Comparison of ENCODE assay signal across 1 cellular context in the genomic region with DNA sequence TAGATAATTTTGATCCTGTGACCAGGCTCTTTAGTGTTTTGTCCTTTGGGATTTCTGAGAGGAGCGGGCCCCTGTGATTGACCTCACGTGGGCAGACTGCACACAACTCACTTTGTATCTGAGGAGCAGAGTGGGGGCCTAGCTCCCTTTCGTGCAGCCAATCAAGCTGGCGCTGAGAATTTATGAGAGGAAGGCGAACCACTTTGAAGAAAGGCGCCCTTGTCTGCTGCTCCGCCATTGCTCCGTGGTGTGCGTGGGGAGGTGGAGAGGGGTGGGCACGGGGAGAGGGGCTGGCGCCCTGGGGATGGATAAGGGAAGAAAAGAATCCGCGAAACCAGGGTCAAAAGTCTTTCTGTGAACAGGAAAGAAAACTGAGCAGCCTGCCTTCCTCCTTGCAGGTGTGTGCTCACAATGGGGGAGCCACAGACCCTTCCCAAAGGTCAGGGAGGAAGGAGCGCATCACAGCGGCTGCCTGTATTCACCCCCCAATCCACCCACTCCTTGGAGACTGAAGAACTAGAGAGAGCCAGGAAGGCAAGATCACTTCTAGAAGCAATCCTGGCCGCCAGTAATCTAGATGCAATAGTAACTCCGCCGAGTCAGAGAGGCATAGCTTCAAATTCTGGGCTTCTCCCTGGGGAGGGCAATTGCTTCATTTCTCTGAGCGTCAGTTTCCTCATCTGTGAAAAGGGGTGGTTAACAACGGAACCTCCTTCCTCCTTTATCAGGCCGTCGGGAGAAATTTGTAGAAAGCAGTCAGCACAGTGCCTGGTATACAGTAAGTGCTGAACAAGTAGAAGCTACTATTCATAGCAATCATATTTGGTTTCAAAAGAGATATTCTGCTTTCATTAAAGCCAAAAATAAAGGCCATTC.
TF ChIP-seq lines count a peak whose summit lies in the region.

No MANE protein-coding gene starts in this region.

TF ChIP-seq in H1, 55 proteins besides CTCF, POLR2A, EP300 and RAD21:
- TF ChIP-seq CBX5 (IDR thresholded peaks at IDR 0.05; ENCODE audit: low read depth, low read length) (no peak), TBP (IDR thresholded peaks at IDR 0.05; ENCODE audit: low read depth, low read length) (no peak), FOSL1 (IDR thresholded peaks at IDR 0.05; ENCODE audit: insufficient read depth, low read depth, low read length) (no peak), YY1 (IDR thresholded peaks at IDR 0.05; ENCODE audit: low read depth, low read length) (no peak), SIN3A (conservative IDR thresholded peaks at IDR 0.05 in 1 of 2, IDR thresholded peaks at IDR 0.05 in 1 of 2; ENCODE audit: low read depth in 1 of 2, low read length in 2 of 2) (no peak), BCL11A (IDR thresholded peaks at IDR 0.05; ENCODE audit: low read depth in 2 of 2, low read length in 2 of 2) (no peak), SRF (IDR thresholded peaks at IDR 0.05; ENCODE audit: low read depth, low read length) (no peak), JUN (IDR thresholded peaks at IDR 0.05; ENCODE audit: low read depth, low read length) (no peak), EGR1 (IDR thresholded peaks at IDR 0.05; ENCODE audit: borderline replicate concordance, low read depth, low read length) (no peak), KDM1A (IDR thresholded peaks at IDR 0.05; ENCODE audit: borderline replicate concordance, low read length) (no peak), SP4 (IDR thresholded peaks at IDR 0.05; ENCODE audit: low read length) (no peak), GABPA (IDR thresholded peaks at IDR 0.05; ENCODE audit: borderline replicate concordance, insufficient read depth, low read length) (no peak)
- TF ChIP-seq, protein P1, sequence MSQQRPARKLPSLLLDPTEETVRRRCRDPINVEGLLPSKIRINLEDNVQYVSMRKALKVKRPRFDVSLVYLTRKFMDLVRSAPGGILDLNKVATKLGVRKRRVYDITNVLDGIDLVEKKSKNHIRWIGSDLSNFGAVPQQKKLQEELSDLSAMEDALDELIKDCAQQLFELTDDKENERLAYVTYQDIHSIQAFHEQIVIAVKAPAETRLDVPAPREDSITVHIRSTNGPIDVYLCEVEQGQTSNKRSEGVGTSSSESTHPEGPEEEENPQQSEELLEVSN (IDR thresholded peaks at IDR 0.05), result no peak
- TF ChIP-seq, protein P2, sequence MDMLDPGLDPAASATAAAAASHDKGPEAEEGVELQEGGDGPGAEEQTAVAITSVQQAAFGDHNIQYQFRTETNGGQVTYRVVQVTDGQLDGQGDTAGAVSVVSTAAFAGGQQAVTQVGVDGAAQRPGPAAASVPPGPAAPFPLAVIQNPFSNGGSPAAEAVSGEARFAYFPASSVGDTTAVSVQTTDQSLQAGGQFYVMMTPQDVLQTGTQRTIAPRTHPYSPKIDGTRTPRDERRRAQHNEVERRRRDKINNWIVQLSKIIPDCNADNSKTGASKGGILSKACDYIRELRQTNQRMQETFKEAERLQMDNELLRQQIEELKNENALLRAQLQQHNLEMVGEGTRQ (IDR thresholded peaks at IDR 0.05; ENCODE audit: low read length), result no peak
- TF ChIP-seq, protein P3, sequence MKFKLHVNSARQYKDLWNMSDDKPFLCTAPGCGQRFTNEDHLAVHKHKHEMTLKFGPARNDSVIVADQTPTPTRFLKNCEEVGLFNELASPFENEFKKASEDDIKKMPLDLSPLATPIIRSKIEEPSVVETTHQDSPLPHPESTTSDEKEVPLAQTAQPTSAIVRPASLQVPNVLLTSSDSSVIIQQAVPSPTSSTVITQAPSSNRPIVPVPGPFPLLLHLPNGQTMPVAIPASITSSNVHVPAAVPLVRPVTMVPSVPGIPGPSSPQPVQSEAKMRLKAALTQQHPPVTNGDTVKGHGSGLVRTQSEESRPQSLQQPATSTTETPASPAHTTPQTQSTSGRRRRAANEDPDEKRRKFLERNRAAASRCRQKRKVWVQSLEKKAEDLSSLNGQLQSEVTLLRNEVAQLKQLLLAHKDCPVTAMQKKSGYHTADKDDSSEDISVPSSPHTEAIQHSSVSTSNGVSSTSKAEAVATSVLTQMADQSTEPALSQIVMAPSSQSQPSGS (IDR thresholded peaks at IDR 0.05; ENCODE audit: low read length), result no peak
